33 cellular contexts compared by ENCODE assay signal in genomic region chr10:99224766-99225165, GRCh38. TPM values are rescaled to one million over a fixed set of nuclear protein-coding genes. Genes with fewer than 3 reads are reported as not detected.
"Had no signal": no experiment of that assay in that cellular context is flagged by ENCODE, and none has a peak within 500 bp of the region (broad histone marks: within the 10 kb centered on the region; RNA-seq: fewer than 3 reads in every experiment).

No MANE protein-coding gene starts in this region.

- H3K27ac Mint-ChIP-seq: activated CD4-positive, alpha-beta T cell treated with anti-CD3 and anti-CD28 coated beads, Interleukin-2, amount 10 ng/mL, durations not matched to agents 24 days and 14 days; activated CD8-positive, alpha-beta T cell treated with anti-CD3 and anti-CD28 coated beads for 36 hours; activated naive CD8-positive, alpha-beta T cell treated with anti-CD3 and anti-CD28 coated beads for 36 hours; activated T-cell treated with anti-CD3 and anti-CD28 coated beads, Interleukin-2, amount 50 U/mL, for 72 hours; activated T-helper 17 cell treated with anti-CD3 and anti-CD28 coated beads, Interleukin-2, amount 50 U/mL, for 72 hours had no signal

- H3K4me3 Mint-ChIP-seq: activated CD4-positive, alpha-beta T cell treated with anti-CD3 and anti-CD28 coated beads, Interleukin-2, amount 10 ng/mL, durations not matched to agents 24 days and 14 days; activated CD8-positive, alpha-beta T cell treated with anti-CD3 and anti-CD28 coated beads for 36 hours; activated naive CD8-positive, alpha-beta T cell treated with anti-CD3 and anti-CD28 coated beads for 36 hours; activated T-cell treated with anti-CD3 and anti-CD28 coated beads, Interleukin-2, amount 50 U/mL, for 72 hours; activated T-helper 17 cell treated with anti-CD3 and anti-CD28 coated beads, Interleukin-2, amount 50 U/mL, for 72 hours; central memory CD8-positive, alpha-beta T cell had no signal

- H3K9me3 Mint-ChIP-seq: activated CD4-positive, alpha-beta T cell treated with anti-CD3 and anti-CD28 coated beads, Interleukin-2, amount 10 ng/mL, durations not matched to agents 24 days and 14 days; activated CD8-positive, alpha-beta T cell treated with anti-CD3 and anti-CD28 coated beads for 36 hours; activated naive CD8-positive, alpha-beta T cell treated with anti-CD3 and anti-CD28 coated beads for 36 hours; activated T-cell treated with anti-CD3 and anti-CD28 coated beads, Interleukin-2, amount 50 U/mL, for 72 hours; activated T-helper 17 cell treated with anti-CD3 and anti-CD28 coated beads, Interleukin-2, amount 50 U/mL, for 72 hours; central memory CD8-positive, alpha-beta T cell had no signal

- DNase-seq: activated CD4-positive, alpha-beta T cell treated with anti-CD3 and anti-CD28 coated beads, Interleukin-2, amount 10 ng/mL, durations not matched to agents 24 days and 14 days; activated CD4-positive, alpha-beta T cell treated with anti-CD3 and anti-CD28 coated beads, Interleukin-2, amount 50 U/mL, for 4 hours; activated CD8-positive, alpha-beta T cell treated with anti-CD3 and anti-CD28 coated beads for 36 hours; activated effector memory CD4-positive, alpha-beta T cell treated with anti-CD3 and anti-CD28 coated beads, Interleukin-2, amount 50 U/mL, for 16 hours; activated naive CD4-positive, alpha-beta T cell; activated naive CD4-positive, alpha-beta T cell treated with anti-CD3 and anti-CD28 coated beads, Interleukin-2, amount 50 U/mL, for 16 hours; activated naive CD8-positive, alpha-beta T cell treated with anti-CD3 and anti-CD28 coated beads for 36 hours; activated T-cell treated with anti-CD3 and anti-CD28 coated beads, Interleukin-2, amount 50 U/mL, for 1 hour; activated T-cell treated with anti-CD3 and anti-CD28 coated beads, Interleukin-2, amount 50 U/mL, for 72 hours; amniotic stem cell; aorta; brain microvascular endothelial cell; KG1; MG63; NCI-H1048; NCI-H1105 treated with DMSO at 0.1 percent for 48 hours; NCI-H1436; NCI-H1694; NCI-H1930; NCI-H345; NCI-H524 treated with DMSO at 0.1 percent for 48 hours; Peyer's patch; SIG-M5; T1000 had no signal

- H3K36me3 Mint-ChIP-seq: activated naive CD8-positive, alpha-beta T cell treated with anti-CD3 and anti-CD28 coated beads for 36 hours had no signal

- H3K4me1 Mint-ChIP-seq: activated CD4-positive, alpha-beta T cell treated with anti-CD3 and anti-CD28 coated beads, Interleukin-2, amount 10 ng/mL, durations not matched to agents 24 days and 14 days; activated naive CD8-positive, alpha-beta T cell treated with anti-CD3 and anti-CD28 coated beads for 36 hours; activated T-helper 17 cell treated with anti-CD3 and anti-CD28 coated beads, Interleukin-2, amount 50 U/mL, for 72 hours; central memory CD8-positive, alpha-beta T cell had no signal

- ATAC-seq: activated CD8-positive, alpha-beta T cell treated with anti-CD3 and anti-CD28 coated beads for 36 hours; activated T-cell treated with anti-CD3 and anti-CD28 coated beads, Interleukin-2, amount 50 U/mL, for 72 hours; activated T-helper 17 cell treated with anti-CD3 and anti-CD28 coated beads, Interleukin-2, amount 50 U/mL, for 72 hours; Right ventricle myocardium inferior; SK-N-SH treated with all-trans-retinoic acid at 6 μM for 48 hours had no signal

- H3K4me3 ChIP-seq: cardiac muscle cell, MG63, Peyer's patch had no signal

RNA-seq across cellular contexts. Expression of gene HPSE2, which starts 10.9 kb away (rescaled TPM):
- total RNA-seq: activated CD4-positive, alpha-beta T cell treated with anti-CD3 and anti-CD28 coated beads, Interleukin-2, amount 10 ng/mL, durations not matched to agents 24 days and 14 days; activated CD8-positive, alpha-beta memory T cell treated with anti-CD3 and anti-CD28 coated beads for 36 hours; activated CD8-positive, alpha-beta T cell treated with anti-CD3 and anti-CD28 coated beads for 36 hours; activated naive CD8-positive, alpha-beta T cell treated with anti-CD3 and anti-CD28 coated beads for 36 hours; activated T-cell treated with anti-CD3 and anti-CD28 coated beads, Interleukin-2, amount 50 U/mL, for 72 hours; activated T-helper 17 cell treated with anti-CD3 and anti-CD28 coated beads, Interleukin-2, amount 50 U/mL, for 72 hours; NCI-H460; T-helper 1 cell treated with Interleukin-12 subunit alpha and Interleukin-12 subunit beta and Interleukin-4 antibody, amounts not matched to agents 30 ng/mL and 1 ng/mL, for 36 hours; T-helper 2 cell treated with Interferon-gamma antibody and Interleukin-4, amounts not matched to agents 100 ng/mL and 5 ng/mL, for 36 hours had no signal
